In the genomic region with DNA sequence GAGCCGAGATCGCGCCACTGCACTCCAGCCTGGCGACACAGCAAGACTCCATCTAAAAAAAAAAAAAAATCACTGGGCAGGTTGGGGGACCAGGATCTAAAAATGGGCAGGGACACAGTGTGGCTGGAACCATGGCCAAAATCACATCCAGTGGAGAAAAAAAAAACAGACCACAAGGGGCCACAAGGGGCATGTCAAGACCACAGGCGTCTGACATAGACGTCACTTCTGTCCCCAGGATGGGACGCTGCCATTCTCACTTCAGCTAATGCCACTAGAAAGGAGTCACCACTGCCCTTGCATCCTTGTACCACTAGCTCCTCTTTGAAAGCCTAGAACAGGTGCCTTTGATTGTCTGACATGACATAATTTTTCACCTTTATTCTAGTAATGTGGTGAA, we compare ENCODE assay signal across 26 cellular contexts. TPM values are rescaled to one million over a fixed set of nuclear protein-coding genes. Genes with fewer than 3 reads are reported as not detected.
"Had no signal": no experiment of that assay in that cellular context is flagged by ENCODE, and none has a peak within 500 bp of the region (broad histone marks: within the 10 kb centered on the region; RNA-seq: fewer than 3 reads in every experiment).

No MANE protein-coding gene starts in this region.

- H3K9me3 Mint-ChIP-seq: activated CD4-positive, alpha-beta T cell treated with anti-CD3 and anti-CD28 coated beads, Interleukin-2, amount 10 ng/mL, durations not matched to agents 24 days and 14 days; activated naive CD4-positive, alpha-beta T cell treated with anti-CD3 and anti-CD28 coated beads, Interleukin-2, amount 50 U/mL, for 72 hours; activated naive CD8-positive, alpha-beta T cell treated with anti-CD3 and anti-CD28 coated beads, Interleukin-2, amount 50 U/mL, for 24 hours; activated T-cell treated with anti-CD3 and anti-CD28 coated beads, Interleukin-2, amount 50 U/mL, for 24 hours; activated T-helper 1 cell treated with anti-CD3 and anti-CD28 coated beads, Interleukin-12 subunit alpha, Interleukin-12 subunit beta, Interleukin-2, Interleukin-4 antibody, amounts not matched to agents 30 ng/mL and 10 ng/mL and 1 ng/mL, durations not matched to agents 14 hours and 24 hours and 36 hours; central memory CD8-positive, alpha-beta T cell; T-helper 1 cell treated with Interleukin-12 subunit alpha and Interleukin-12 subunit beta and Interleukin-4 antibody, amounts not matched to agents 30 μg/mL and 1 μg/mL, for 36 hours; WTC11 had no signal

- H3K4me3 ChIP-seq: ascending aorta, body of pancreas, SK-N-MC had no signal

- H3K36me3 ChIP-seq: ascending aorta had no signal

- DNase-seq: activated CD4-positive, alpha-beta T cell treated with anti-CD3 and anti-CD28 coated beads for 1 hour; activated CD4-positive, alpha-beta T cell treated with anti-CD3 and anti-CD28 coated beads, Interleukin-2, amount 10 ng/mL, durations not matched to agents 24 days and 14 days; activated CD4-positive, alpha-beta T cell treated with anti-CD3 and anti-CD28 coated beads, Interleukin-2, amount 50 U/mL, for 48 hours; activated CD8-positive, alpha-beta memory T cell treated with anti-CD3 and anti-CD28 coated beads, Interleukin-2, amount 10 ng/mL, durations not matched to agents 7 days and 5 days; activated effector memory CD4-positive, alpha-beta T cell treated with anti-CD3 and anti-CD28 coated beads, Interleukin-2, amount 50 U/mL, for 16 hours; activated naive CD4-positive, alpha-beta T cell treated with Interleukin-2 at 50 U/mL for 16 hours; activated naive CD8-positive, alpha-beta T cell treated with anti-CD3 and anti-CD28 coated beads, Interleukin-2, amount 50 U/mL, for 24 hours; activated T-cell treated with anti-CD3 and anti-CD28 coated beads, Interleukin-2, amount 50 U/mL, for 24 hours; amniotic stem cell; body of pancreas; cortex of kidney; MM.1S; NCI-H1092; NCI-H1417; NCI-H1694; NCI-H2029 treated with DMSO at 0.1 percent for 48 hours; NCI-H510A treated with DMSO at 0.1 percent for 48 hours; T-helper 9 cell had no signal

- H3K27ac ChIP-seq: ascending aorta, body of pancreas, SK-N-MC had no signal

- H3K27ac Mint-ChIP-seq: activated CD4-positive, alpha-beta T cell treated with anti-CD3 and anti-CD28 coated beads, Interleukin-2, amount 10 ng/mL, durations not matched to agents 24 days and 14 days; activated CD8-positive, alpha-beta memory T cell treated with anti-CD3 and anti-CD28 coated beads, Interleukin-2, amount 10 ng/mL, durations not matched to agents 7 days and 5 days; activated naive CD4-positive, alpha-beta T cell treated with anti-CD3 and anti-CD28 coated beads, Interleukin-2, amount 50 U/mL, for 72 hours; activated naive CD8-positive, alpha-beta T cell treated with anti-CD3 and anti-CD28 coated beads, Interleukin-2, amount 50 U/mL, for 24 hours; activated T-cell treated with anti-CD3 and anti-CD28 coated beads, Interleukin-2, amount 50 U/mL, for 24 hours; activated T-helper 1 cell treated with anti-CD3 and anti-CD28 coated beads, Interleukin-12 subunit alpha, Interleukin-12 subunit beta, Interleukin-2, Interleukin-4 antibody, amounts not matched to agents 30 ng/mL and 10 ng/mL and 1 ng/mL, durations not matched to agents 14 hours and 24 hours and 36 hours; T-helper 1 cell treated with Interleukin-12 subunit alpha and Interleukin-12 subunit beta and Interleukin-4 antibody, amounts not matched to agents 30 μg/mL and 1 μg/mL, for 36 hours; WTC11 had no signal

- H3K27me3 ChIP-seq: body of pancreas had no signal

- H3K4me3 Mint-ChIP-seq: activated CD8-positive, alpha-beta memory T cell treated with anti-CD3 and anti-CD28 coated beads, Interleukin-2, amount 10 ng/mL, durations not matched to agents 7 days and 5 days; activated naive CD8-positive, alpha-beta T cell treated with anti-CD3 and anti-CD28 coated beads, Interleukin-2, amount 50 U/mL, for 24 hours; activated T-cell treated with anti-CD3 and anti-CD28 coated beads, Interleukin-2, amount 50 U/mL, for 24 hours; central memory CD8-positive, alpha-beta T cell; T-helper 1 cell treated with Interleukin-12 subunit alpha and Interleukin-12 subunit beta and Interleukin-4 antibody, amounts not matched to agents 30 μg/mL and 1 μg/mL, for 36 hours; WTC11 had no signal

- H3K9me3 ChIP-seq: ascending aorta, body of pancreas had no signal

- ATAC-seq: activated CD8-positive, alpha-beta memory T cell treated with anti-CD3 and anti-CD28 coated beads, Interleukin-2, amount 10 ng/mL, durations not matched to agents 7 days and 5 days; activated naive CD4-positive, alpha-beta T cell treated with anti-CD3 and anti-CD28 coated beads, Interleukin-2, amount 50 U/mL, for 72 hours; activated naive CD8-positive, alpha-beta T cell treated with anti-CD3 and anti-CD28 coated beads, Interleukin-2, amount 50 U/mL, for 24 hours; body of pancreas; WTC11 had no signal

- H3K36me3 Mint-ChIP-seq: activated CD8-positive, alpha-beta memory T cell treated with anti-CD3 and anti-CD28 coated beads, Interleukin-2, amount 10 ng/mL, durations not matched to agents 7 days and 5 days; WTC11 had no signal

RNA-seq across cellular contexts. Expression of a gene that starts 2.5 kb away (rescaled TPM):
- total RNA-seq: OCI-LY7 had no signal
